Comparison of ENCODE assay signal across 2 cellular contexts in the genomic region with DNA sequence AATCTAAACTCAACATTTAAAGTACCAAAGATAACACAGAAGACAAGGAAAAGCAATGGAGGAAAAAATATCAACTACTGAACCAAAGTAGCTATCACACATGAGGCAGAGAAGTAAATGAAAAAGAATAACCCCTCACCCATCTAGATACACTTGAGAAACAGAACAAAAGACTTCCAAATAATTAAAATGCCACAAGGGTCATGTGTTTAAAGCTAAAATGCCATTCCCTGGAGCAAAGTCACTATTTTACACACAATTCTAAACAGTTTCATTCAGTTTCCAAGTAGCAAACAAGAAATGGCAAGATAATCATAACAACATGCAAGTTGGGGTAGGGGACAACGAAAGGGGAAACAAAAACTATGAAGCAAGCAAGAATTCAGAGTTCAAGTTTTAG.
TF ChIP-seq lines count a peak whose summit lies in the region.

No MANE protein-coding gene starts in this region.

TF ChIP-seq in IMR-90, 13 proteins besides CTCF, POLR2A, EP300 and RAD21:
- TF ChIP-seq RFX5 (IDR thresholded peaks at IDR 0.05; ENCODE audit: low read depth, low read length) (no peak), MXI1 (IDR thresholded peaks at IDR 0.05; ENCODE audit: borderline replicate concordance, low read depth, low read length) (no peak), NFE2L2 (IDR thresholded peaks at IDR 0.05; ENCODE audit: low read depth, low read length) (no peak), FOS (IDR thresholded peaks at IDR 0.05; ENCODE audit: low read depth, low read length) (no peak), MAZ (IDR thresholded peaks at IDR 0.05; ENCODE audit: borderline replicate concordance, low read depth, low read length) (no peak), CEBPB (IDR thresholded peaks at IDR 0.05; ENCODE audit: low read depth, low read length) (no peak), USF2 (IDR thresholded peaks at IDR 0.05; ENCODE audit: low read depth, low read length) (no peak), MAFK (IDR thresholded peaks at IDR 0.05; ENCODE audit: low read depth, low read length) (no peak), BHLHE40 (IDR thresholded peaks at IDR 0.05; ENCODE audit: low read depth, low read length) (no peak), SMC3 (IDR thresholded peaks at IDR 0.05; ENCODE audit: low read depth, low read length) (no peak), CHD1 (IDR thresholded peaks at IDR 0.05; ENCODE audit: low read depth, low read length) (no peak), RCOR1 (IDR thresholded peaks at IDR 0.05; ENCODE audit: insufficient replicate concordance, low read length) (no peak)
- TF ChIP-seq, protein P1, sequence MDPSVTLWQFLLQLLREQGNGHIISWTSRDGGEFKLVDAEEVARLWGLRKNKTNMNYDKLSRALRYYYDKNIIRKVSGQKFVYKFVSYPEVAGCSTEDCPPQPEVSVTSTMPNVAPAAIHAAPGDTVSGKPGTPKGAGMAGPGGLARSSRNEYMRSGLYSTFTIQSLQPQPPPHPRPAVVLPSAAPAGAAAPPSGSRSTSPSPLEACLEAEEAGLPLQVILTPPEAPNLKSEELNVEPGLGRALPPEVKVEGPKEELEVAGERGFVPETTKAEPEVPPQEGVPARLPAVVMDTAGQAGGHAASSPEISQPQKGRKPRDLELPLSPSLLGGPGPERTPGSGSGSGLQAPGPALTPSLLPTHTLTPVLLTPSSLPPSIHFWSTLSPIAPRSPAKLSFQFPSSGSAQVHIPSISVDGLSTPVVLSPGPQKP (IDR thresholded peaks at IDR 0.05; ENCODE audit: borderline replicate concordance, low read depth, low read length) = no peak

TF ChIP-seq in H1, 55 proteins besides CTCF, POLR2A, EP300 and RAD21:
- TF ChIP-seq RBBP5 (IDR thresholded peaks at IDR 0.05; ENCODE audit: borderline replicate concordance, low read depth, low read length) = no peak
- no peak for TF ChIP-seq USF2 (IDR thresholded peaks at IDR 0.05; ENCODE audit: low read length)
- no peak for TF ChIP-seq RNF2 (IDR thresholded peaks at IDR 0.05; ENCODE audit: borderline replicate concordance, low read depth, low read length, missing control alignments, poor library complexity, severe bottlenecking)
- TF ChIP-seq JUN (IDR thresholded peaks at IDR 0.05; ENCODE audit: low read depth, low read length) = no peak
- no peak for TF ChIP-seq BCL11A (IDR thresholded peaks at IDR 0.05; ENCODE audit: low read depth in 2 of 2, low read length in 2 of 2)
- TF ChIP-seq CTBP2 (IDR thresholded peaks at IDR 0.05; ENCODE audit: borderline replicate concordance, insufficient read depth, insufficient read length, low read length) = no peak
- TF ChIP-seq TBP (IDR thresholded peaks at IDR 0.05; ENCODE audit: low read depth, low read length) = no peak
- TF ChIP-seq CEBPB (IDR thresholded peaks at IDR 0.05; ENCODE audit: low read depth, low read length) = no peak
- no peak for TF ChIP-seq E2F6 (IDR thresholded peaks at IDR 0.05)
- TF ChIP-seq, protein P2, sequence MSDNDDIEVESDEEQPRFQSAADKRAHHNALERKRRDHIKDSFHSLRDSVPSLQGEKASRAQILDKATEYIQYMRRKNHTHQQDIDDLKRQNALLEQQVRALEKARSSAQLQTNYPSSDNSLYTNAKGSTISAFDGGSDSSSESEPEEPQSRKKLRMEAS (IDR thresholded peaks at IDR 0.05) = no peak
- TF ChIP-seq GTF2F1 (IDR thresholded peaks at IDR 0.05; ENCODE audit: borderline replicate concordance, low read depth, low read length) = no peak
